In genomic region chr1:228096416-228097332, GRCh38 we compare ENCODE assay signal across 2 cellular contexts.
TF ChIP-seq lines count a peak whose summit lies in the region.

No MANE protein-coding gene starts in this region.

TF ChIP-seq in SK-N-SH, 30 proteins besides CTCF, POLR2A, EP300 and RAD21 (continued from another document):
- TF ChIP-seq ZBTB33 (IDR thresholded peaks at IDR 0.05; ENCODE audit: borderline replicate concordance, low read depth) (no peak), REST (IDR thresholded peaks at IDR 0.05; ENCODE audit: low read depth, low read length) (no peak), TCF12 (IDR thresholded peaks at IDR 0.05) (no peak), CHD2 (IDR thresholded peaks at IDR 0.05; ENCODE audit: low read length, partially characterized antibody) (no peak)

TF ChIP-seq in SK-N-SH treated with all-trans-retinoic acid at 6 μM for 48 hours, 23 proteins besides CTCF, POLR2A, EP300 and RAD21 (continued from another document):
- TF ChIP-seq CREB5 (CRISPR knock-in tag; IDR thresholded peaks at IDR 0.05; ENCODE audit: low read depth) (no peak), ZFP30 (CRISPR knock-in tag; IDR thresholded peaks at IDR 0.05) (no peak), CSDC2 (CRISPR knock-in tag; IDR thresholded peaks at IDR 0.05) (no peak), CSRNP3 (CRISPR knock-in tag; IDR thresholded peaks at IDR 0.05) (no peak), ZNF8 (CRISPR knock-in tag; IDR thresholded peaks at IDR 0.05) (no peak)
TF ChIP-seq in SK-N-SH treated with all-trans-retinoic acid at 6 μM for 48 hours: peak in this region for 0.
